Comparison of ENCODE assay signal across 11 cellular contexts in the genomic region with DNA sequence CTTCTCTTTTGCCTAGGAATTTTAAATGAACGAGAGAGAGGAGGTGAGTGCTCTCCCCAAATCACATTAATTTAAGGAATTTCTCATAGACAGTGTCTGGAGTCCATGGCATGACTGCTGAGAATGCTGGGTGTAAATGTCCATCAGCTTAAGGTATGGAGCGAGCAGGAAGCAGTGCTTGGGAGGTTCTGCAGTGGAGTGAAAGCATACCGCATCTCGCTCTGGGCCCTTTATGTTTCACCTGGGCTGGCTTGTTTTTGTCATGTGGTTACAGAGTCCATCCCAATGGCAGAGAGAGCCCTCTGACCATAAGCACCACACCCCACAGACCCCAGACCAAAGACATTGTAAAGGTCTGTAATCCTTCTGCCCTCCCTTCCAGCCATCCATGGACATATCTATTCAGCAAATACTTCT. TPM values are rescaled to one million over a fixed set of nuclear protein-coding genes. Genes with fewer than 3 reads are reported as not detected.
A peak's percentile ranks its signal among the peaks of the same experiment; 100 is the strongest.
DNase-seq lines count a peak whose midpoint lies in the region; ATAC-seq and TF ChIP-seq lines count a peak whose summit lies in the region.
"Had no signal": no experiment of that assay in that cellular context is flagged by ENCODE, and none has a peak within 500 bp of the region (broad histone marks: within the 10 kb centered on the region; RNA-seq: fewer than 3 reads in every experiment).

No MANE protein-coding gene starts in this region.

- BruUV-seq in OCI-LY7 (replicated peaks; lab: Mats Ljungman, UMichigan), result no TSS peak

- H3K9me2 ChIP-seq in OCI-LY7 (ENCODE audit: insufficient read depth, low read length), result no peaks in the 10 kb centered on the region

- POLR2A ChIA-PET in OCI-LY7 (lab: Charles Lee), result interaction anchor here (0.6 to 22.6 kb wide), 14 partner anchors 12 to 346 kb away, joined by 3 to 538 read pairs (median 6); partner anchors contain the start of gene TNFAIP8

- TF ChIP-seq CTCF in OCI-LY7 (conservative IDR thresholded peaks at IDR 0.05; ENCODE audit: low read length) (no peak; the same call in 1 of the 2 replicates), colonic mucosa (IDR thresholded peaks at IDR 0.05) (no peak), glutamatergic neuron (IDR thresholded peaks at IDR 0.05; ENCODE audit: partially characterized antibody, unreplicated experiment) (no peak), ovary (IDR thresholded peaks at IDR 0.05) (no peak)

- no peak for TF ChIP-seq EP300 in ovary (IDR thresholded peaks at IDR 0.05)

- intact Hi-C loops in OCI-LY7 (cut with micrococcal nuclease; ENCODE audit: unreplicated experiment), result no loop called here
- intact Hi-C loops in colonic mucosa (cut with DNase I), result loop anchor here (5.0 kb wide), 1 partner anchor 348 kb away; the partner anchor contains the start of gene DTWD2
- intact Hi-C loops in ovary (cut with DNase I), result loop anchor here in 1 of 4 donors (5.0 kb wide), 1 partner anchor 77 kb away; no protein-coding TSS in a partner anchor

- H3K4me1 Mint-ChIP-seq in T-helper 2 cell treated with Interferon-gamma antibody and Interleukin-4, amounts not matched to agents 5 μg/mL and 100 μg/mL, for 36 hours (ENCODE audit: low read depth), result peaks cover 81% of the 10 kb centered on the region
- H3K4me1 Mint-ChIP-seq in stimulated activated effector memory CD8-positive, alpha-beta T cell treated with anti-CD3 and anti-CD28 coated beads, Interleukin-12 subunit alpha, Interleukin-12 subunit beta, amount 100 ng/mL, for 72 hours, result peaks cover 97% of the 10 kb centered on the region
- peaks cover 14% of the 10 kb centered on the region for H3K4me1 Mint-ChIP-seq in glutamatergic neuron (ENCODE audit: low read depth, unreplicated experiment)

- no peaks in the 10 kb centered on the region for H3K27me3 ChIP-seq in colonic mucosa
- no peaks in the 10 kb centered on the region for H3K27me3 ChIP-seq in ovary

- H3K4me3 Mint-ChIP-seq in T-helper 2 cell treated with Interferon-gamma antibody and Interleukin-4, amounts not matched to agents 5 μg/mL and 100 μg/mL, for 36 hours, result peak overlapping the region; percentile 86
- H3K4me3 Mint-ChIP-seq in stimulated activated effector memory CD8-positive, alpha-beta T cell treated with anti-CD3 and anti-CD28 coated beads, Interleukin-12 subunit alpha, Interleukin-12 subunit beta, amount 100 ng/mL, for 72 hours, result peak overlapping the region; percentile 64
- no peak overlapping the region for H3K4me3 Mint-ChIP-seq in glutamatergic neuron (ENCODE audit: unreplicated experiment)

- ATAC-seq in stimulated activated effector memory CD8-positive, alpha-beta T cell treated with anti-CD3 and anti-CD28 coated beads, Interleukin-12 subunit alpha, Interleukin-12 subunit beta, amount 100 ng/mL, for 72 hours, result no peak
- no peak for ATAC-seq in GM21360 (IDR thresholded peaks at IDR 0.05; ENCODE audit: unreplicated experiment)

- H3K4me3 ChIP-seq in OCI-LY7 (ENCODE audit: low read depth, low read length, poor library complexity, severe bottlenecking) (peak overlapping the region; percentile 70), colonic mucosa (peak overlapping the region; percentile 0), ovary (no peak overlapping the region)

- CTCF ChIA-PET in OCI-LY7 (lab: Charles Lee; ENCODE audit: unreplicated experiment), result interaction anchor here (1.1 to 1.8 kb wide), 3 partner anchors 11 to 62 kb away, joined by 3 to 4 read pairs (median 3); no protein-coding TSS in a partner anchor

- H3K36me3 ChIP-seq in OCI-LY7 (ENCODE audit: insufficient read depth, low read length) (no peaks in the 10 kb centered on the region), colonic mucosa (no peaks in the 10 kb centered on the region), ovary (no peaks in the 10 kb centered on the region)

- H3K9me3 ChIP-seq in OCI-LY7 (ENCODE audit: low read length) (no peaks in the 10 kb centered on the region), colonic mucosa (no peaks in the 10 kb centered on the region), ovary (no peaks in the 10 kb centered on the region)

- no peaks in the 10 kb centered on the region for H3K27me3 Mint-ChIP-seq in T-helper 2 cell treated with Interferon-gamma antibody and Interleukin-4, amounts not matched to agents 5 μg/mL and 100 μg/mL, for 36 hours (ENCODE audit: low read depth)
- H3K27me3 Mint-ChIP-seq in glutamatergic neuron (ENCODE audit: unreplicated experiment), result no peaks in the 10 kb centered on the region
- H3K27me3 Mint-ChIP-seq: progenitor cell of endocrine pancreas had no signal

- H3K9me3 Mint-ChIP-seq in T-helper 2 cell treated with Interferon-gamma antibody and Interleukin-4, amounts not matched to agents 5 μg/mL and 100 μg/mL, for 36 hours, result no peaks in the 10 kb centered on the region
- no peaks in the 10 kb centered on the region for H3K9me3 Mint-ChIP-seq in stimulated activated effector memory CD8-positive, alpha-beta T cell treated with anti-CD3 and anti-CD28 coated beads, Interleukin-12 subunit alpha, Interleukin-12 subunit beta, amount 100 ng/mL, for 72 hours
- H3K9me3 Mint-ChIP-seq in glutamatergic neuron (ENCODE audit: unreplicated experiment), result no peaks in the 10 kb centered on the region

- TF ChIP-seq POLR2A in ovary (IDR thresholded peaks at IDR 0.05), result no peak

- peak overlapping the region; percentile 75 for H3K27ac Mint-ChIP-seq in T-helper 2 cell treated with Interferon-gamma antibody and Interleukin-4, amounts not matched to agents 5 μg/mL and 100 μg/mL, for 36 hours
- peak overlapping the region; percentile 92 for H3K27ac Mint-ChIP-seq in stimulated activated effector memory CD8-positive, alpha-beta T cell treated with anti-CD3 and anti-CD28 coated beads, Interleukin-12 subunit alpha, Interleukin-12 subunit beta, amount 100 ng/mL, for 72 hours
- H3K27ac Mint-ChIP-seq in glutamatergic neuron (ENCODE audit: unreplicated experiment), result no peak overlapping the region
- H3K27ac Mint-ChIP-seq: progenitor cell of endocrine pancreas had no signal

- no peaks in the 10 kb centered on the region for H4K20me1 ChIP-seq in OCI-LY7 (ENCODE audit: insufficient read depth, low read length)

- WGBS in ovary, 3 donors, result 48 to 73% (median 70%) methylated on average over 4 of the region's 4 CpGs

- peak overlapping the region in 1 of 2 donors; percentile 9 for H3K9ac ChIP-seq in colonic mucosa (ENCODE audit: low read depth in 2 of 2, low read length in 2 of 2)

- H3K4me1 ChIP-seq in OCI-LY7 (ENCODE audit: insufficient read depth, low read length, poor library complexity, severe bottlenecking), result peaks cover 78% of the 10 kb centered on the region
- H3K4me1 ChIP-seq in colonic mucosa, result no peaks in the 10 kb centered on the region
- H3K4me1 ChIP-seq in ovary (ENCODE audit: insufficient read depth), result peaks cover 3% of the 10 kb centered on the region

- H3K27ac ChIP-seq in OCI-LY7 (ENCODE audit: low read depth, low read length, poor library complexity, severe bottlenecking) (peak overlapping the region; percentile 99), colonic mucosa (no peak overlapping the region), ovary (no peak overlapping the region)

- H3K4me2 ChIP-seq in OCI-LY7 (ENCODE audit: low read length), result peak overlapping the region; percentile 85

- no peak overlapping the region for H2AFZ ChIP-seq in OCI-LY7 (ENCODE audit: low read length)

- peaks cover 53% of the 10 kb centered on the region for H3K36me3 Mint-ChIP-seq in T-helper 2 cell treated with Interferon-gamma antibody and Interleukin-4, amounts not matched to agents 5 μg/mL and 100 μg/mL, for 36 hours (ENCODE audit: low read depth)
- peaks cover 53% of the 10 kb centered on the region for H3K36me3 Mint-ChIP-seq in stimulated activated effector memory CD8-positive, alpha-beta T cell treated with anti-CD3 and anti-CD28 coated beads, Interleukin-12 subunit alpha, Interleukin-12 subunit beta, amount 100 ng/mL, for 72 hours
- no peaks in the 10 kb centered on the region for H3K36me3 Mint-ChIP-seq in glutamatergic neuron (ENCODE audit: unreplicated experiment)

- no peak for DNase-seq in T-helper 2 cell treated with Interferon-gamma antibody and Interleukin-4, amounts not matched to agents 5 μg/mL and 100 μg/mL, for 36 hours (ENCODE audit: low spot score)
- no peak for DNase-seq in T-helper 2 cell
- DNase-seq in OCI-LY7 (ENCODE audit: low spot score), result no peak
- no peak for DNase-seq in colonic mucosa
- DNase-seq in stimulated activated effector memory CD8-positive, alpha-beta T cell treated with anti-CD3 and anti-CD28 coated beads, Interleukin-12 subunit alpha, Interleukin-12 subunit beta, amount 100 ng/mL, for 72 hours (ENCODE audit: low spot score in 2 of 2), result no peak
- no peak for DNase-seq in glutamatergic neuron
- no peak for DNase-seq in ovary
- DNase-seq: central memory CD4-positive, alpha-beta T cell; SW 1271 had no signal

- H3K79me2 ChIP-seq in OCI-LY7 (ENCODE audit: insufficient read depth, low read depth, low read length), result peaks cover 86% of the 10 kb centered on the region

RNA-seq across cellular contexts. Expression of gene TNFAIP8, which starts 20.6 kb away (rescaled TPM):
- total RNA-seq in OCI-LY7 (2014; rRNA removed; shearing (Covaris generic)), result 92.9 and 95.1 TPM in 2 replicates
- total RNA-seq in OCI-LY7 (2022) (75.4 and 94.5 TPM in 2 replicates), colonic mucosa (10 to 100 TPM; 11.0 to 12.7 TPM), glutamatergic neuron (ENCODE audit: unreplicated experiment) (2.5 TPM), ovary (10 to 100 TPM in 1 of 7 donors, 1 to 10 TPM in 6; 1.4 to 14.6 (median 4.5) TPM)
- polyA plus RNA-seq in ovary, result 10 to 100 TPM in 1 of 2 donors, 1 to 10 TPM in 1; 5.0 to 12.0 TPM

Comparison
In these comparisons a context has a peak if more than half of its experiments do, and no peak if none do; other contexts are left out.
1. RNA of gene TNFAIP8, which starts 20.6 kb away (total RNA-seq): 75.4 to 95.1 TPM in OCI-LY7; 11.0 to 12.7 TPM in colonic mucosa, 1.4 to 14.6 TPM in ovary and 2.5 TPM in glutamatergic neuron (single experiment); every median in the first group is over 4 times any median in the second.